Comparison of ENCODE assay signal across 1 cellular context in the genomic region with DNA sequence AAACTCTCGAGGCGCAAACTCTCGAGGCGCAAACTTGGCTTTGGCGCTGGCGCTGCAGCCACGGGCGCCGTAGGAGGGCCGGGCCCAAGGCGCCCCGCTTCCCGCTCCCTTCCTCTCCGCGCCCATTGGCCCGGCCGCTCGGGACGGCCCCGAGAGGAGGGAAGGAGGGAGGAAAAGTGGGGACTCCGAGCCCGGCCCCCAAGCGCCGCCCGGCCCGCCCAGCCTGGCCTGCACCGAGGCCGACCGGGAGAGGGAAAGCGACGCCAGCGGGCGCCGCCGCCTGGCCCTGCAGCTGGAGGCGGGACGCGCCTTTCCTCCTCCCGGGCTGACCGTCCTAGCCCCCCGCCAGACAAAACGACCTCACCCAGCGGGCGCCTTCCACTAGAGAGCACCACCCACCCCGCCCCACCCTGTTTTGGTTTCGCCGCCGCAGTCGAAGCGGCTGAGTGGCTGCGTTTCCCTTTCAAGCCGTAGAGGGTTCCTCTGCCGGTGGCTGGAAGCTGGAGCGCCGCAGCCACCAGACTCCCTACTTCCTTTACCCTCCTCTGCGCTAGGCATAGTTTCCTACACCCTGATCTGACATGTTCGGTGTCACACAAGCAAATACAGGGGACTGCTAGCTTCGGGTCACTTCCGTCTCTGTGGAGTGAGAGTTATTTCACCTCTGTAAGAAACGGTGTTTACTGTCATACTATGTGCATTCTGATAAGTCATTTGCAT.
A peak's percentile ranks its signal among the peaks of the same experiment; 100 is the strongest.
TF ChIP-seq lines count a peak whose summit lies in the region.

A gene with protein sequence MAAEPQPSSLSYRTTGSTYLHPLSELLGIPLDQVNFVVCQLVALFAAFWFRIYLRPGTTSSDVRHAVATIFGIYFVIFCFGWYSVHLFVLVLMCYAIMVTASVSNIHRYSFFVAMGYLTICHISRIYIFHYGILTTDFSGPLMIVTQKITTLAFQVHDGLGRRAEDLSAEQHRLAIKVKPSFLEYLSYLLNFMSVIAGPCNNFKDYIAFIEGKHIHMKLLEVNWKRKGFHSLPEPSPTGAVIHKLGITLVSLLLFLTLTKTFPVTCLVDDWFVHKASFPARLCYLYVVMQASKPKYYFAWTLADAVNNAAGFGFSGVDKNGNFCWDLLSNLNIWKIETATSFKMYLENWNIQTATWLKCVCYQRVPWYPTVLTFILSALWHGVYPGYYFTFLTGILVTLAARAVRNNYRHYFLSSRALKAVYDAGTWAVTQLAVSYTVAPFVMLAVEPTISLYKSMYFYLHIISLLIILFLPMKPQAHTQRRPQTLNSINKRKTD (minus strand): TSS at position 78 of the 720 bp plus-strand sequence. CDS start 235 bp downstream, outside the sequence.

TF ChIP-seq in HepG2, 621 proteins besides CTCF, POLR2A, EP300 and RAD21 (continued from another document and continues in another):
- no peak for TF ChIP-seq SIN3A (IDR thresholded peaks at IDR 0.05; ENCODE audit: borderline replicate concordance, low read depth, low read length)
- no peak for TF ChIP-seq ZNF670 (CRISPR knock-in tag; IDR thresholded peaks at IDR 0.05; ENCODE audit: borderline replicate concordance)
- no peak for TF ChIP-seq U2AF2 (IDR thresholded peaks at IDR 0.05; ENCODE audit: low read depth, low read length)
- peak; percentile 77; the same call in 1 of the 2 replicates for TF ChIP-seq ZNF709 (CRISPR knock-in tag; IDR thresholded peaks at IDR 0.05)
- TF ChIP-seq, protein P1, sequence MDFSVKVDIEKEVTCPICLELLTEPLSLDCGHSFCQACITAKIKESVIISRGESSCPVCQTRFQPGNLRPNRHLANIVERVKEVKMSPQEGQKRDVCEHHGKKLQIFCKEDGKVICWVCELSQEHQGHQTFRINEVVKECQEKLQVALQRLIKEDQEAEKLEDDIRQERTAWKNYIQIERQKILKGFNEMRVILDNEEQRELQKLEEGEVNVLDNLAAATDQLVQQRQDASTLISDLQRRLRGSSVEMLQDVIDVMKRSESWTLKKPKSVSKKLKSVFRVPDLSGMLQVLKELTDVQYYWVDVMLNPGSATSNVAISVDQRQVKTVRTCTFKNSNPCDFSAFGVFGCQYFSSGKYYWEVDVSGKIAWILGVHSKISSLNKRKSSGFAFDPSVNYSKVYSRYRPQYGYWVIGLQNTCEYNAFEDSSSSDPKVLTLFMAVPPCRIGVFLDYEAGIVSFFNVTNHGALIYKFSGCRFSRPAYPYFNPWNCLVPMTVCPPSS (IDR thresholded peaks at IDR 0.05), result no peak
- no peak; the same call in 1 of the 2 replicates for TF ChIP-seq ZNF747 (CRISPR knock-in tag; IDR thresholded peaks at IDR 0.05; ENCODE audit: borderline replicate concordance)
- TF ChIP-seq, protein P2, sequence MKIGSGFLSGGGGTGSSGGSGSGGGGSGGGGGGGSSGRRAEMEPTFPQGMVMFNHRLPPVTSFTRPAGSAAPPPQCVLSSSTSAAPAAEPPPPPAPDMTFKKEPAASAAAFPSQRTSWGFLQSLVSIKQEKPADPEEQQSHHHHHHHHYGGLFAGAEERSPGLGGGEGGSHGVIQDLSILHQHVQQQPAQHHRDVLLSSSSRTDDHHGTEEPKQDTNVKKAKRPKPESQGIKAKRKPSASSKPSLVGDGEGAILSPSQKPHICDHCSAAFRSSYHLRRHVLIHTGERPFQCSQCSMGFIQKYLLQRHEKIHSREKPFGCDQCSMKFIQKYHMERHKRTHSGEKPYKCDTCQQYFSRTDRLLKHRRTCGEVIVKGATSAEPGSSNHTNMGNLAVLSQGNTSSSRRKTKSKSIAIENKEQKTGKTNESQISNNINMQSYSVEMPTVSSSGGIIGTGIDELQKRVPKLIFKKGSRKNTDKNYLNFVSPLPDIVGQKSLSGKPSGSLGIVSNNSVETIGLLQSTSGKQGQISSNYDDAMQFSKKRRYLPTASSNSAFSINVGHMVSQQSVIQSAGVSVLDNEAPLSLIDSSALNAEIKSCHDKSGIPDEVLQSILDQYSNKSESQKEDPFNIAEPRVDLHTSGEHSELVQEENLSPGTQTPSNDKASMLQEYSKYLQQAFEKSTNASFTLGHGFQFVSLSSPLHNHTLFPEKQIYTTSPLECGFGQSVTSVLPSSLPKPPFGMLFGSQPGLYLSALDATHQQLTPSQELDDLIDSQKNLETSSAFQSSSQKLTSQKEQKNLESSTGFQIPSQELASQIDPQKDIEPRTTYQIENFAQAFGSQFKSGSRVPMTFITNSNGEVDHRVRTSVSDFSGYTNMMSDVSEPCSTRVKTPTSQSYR (CRISPR knock-in tag; IDR thresholded peaks at IDR 0.05; ENCODE audit: borderline replicate concordance), result no peak
- TF ChIP-seq POGZ (CRISPR knock-in tag; IDR thresholded peaks at IDR 0.05), result peak; percentile 45; the same call in 1 of the 2 replicates
- no peak for TF ChIP-seq SKI (IDR thresholded peaks at IDR 0.05; ENCODE audit: partially characterized antibody)
- TF ChIP-seq, protein P3, sequence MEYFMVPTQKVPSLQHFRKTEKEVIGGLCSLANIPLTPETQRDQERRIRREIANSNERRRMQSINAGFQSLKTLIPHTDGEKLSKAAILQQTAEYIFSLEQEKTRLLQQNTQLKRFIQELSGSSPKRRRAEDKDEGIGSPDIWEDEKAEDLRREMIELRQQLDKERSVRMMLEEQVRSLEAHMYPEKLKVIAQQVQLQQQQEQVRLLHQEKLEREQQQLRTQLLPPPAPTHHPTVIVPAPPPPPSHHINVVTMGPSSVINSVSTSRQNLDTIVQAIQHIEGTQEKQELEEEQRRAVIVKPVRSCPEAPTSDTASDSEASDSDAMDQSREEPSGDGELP (IDR thresholded peaks at IDR 0.05; ENCODE audit: borderline replicate concordance, low read depth), result no peak
- TF ChIP-seq, protein P4, sequence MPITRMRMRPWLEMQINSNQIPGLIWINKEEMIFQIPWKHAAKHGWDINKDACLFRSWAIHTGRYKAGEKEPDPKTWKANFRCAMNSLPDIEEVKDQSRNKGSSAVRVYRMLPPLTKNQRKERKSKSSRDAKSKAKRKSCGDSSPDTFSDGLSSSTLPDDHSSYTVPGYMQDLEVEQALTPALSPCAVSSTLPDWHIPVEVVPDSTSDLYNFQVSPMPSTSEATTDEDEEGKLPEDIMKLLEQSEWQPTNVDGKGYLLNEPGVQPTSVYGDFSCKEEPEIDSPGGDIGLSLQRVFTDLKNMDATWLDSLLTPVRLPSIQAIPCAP (CRISPR knock-in tag; IDR thresholded peaks at IDR 0.05; ENCODE audit: low read depth), result no peak
- no peak for TF ChIP-seq SOX6 (IDR thresholded peaks at IDR 0.05)
- no peak for TF ChIP-seq SOX6 (CRISPR knock-in tag; IDR thresholded peaks at IDR 0.05)
- no peak for TF ChIP-seq ZNF775 (CRISPR knock-in tag; IDR thresholded peaks at IDR 0.05; ENCODE audit: borderline replicate concordance)
- no peak for TF ChIP-seq SAFB2 (CRISPR knock-in tag; IDR thresholded peaks at IDR 0.05; ENCODE audit: borderline replicate concordance, low read depth)
- no peak for TF ChIP-seq HNRNPH1 (optimal IDR thresholded peaks at IDR 0.05; ENCODE audit: low read depth, low read length)
- no peak; the same call in 1 of the 2 replicates for TF ChIP-seq NFYC (CRISPR knock-in tag; IDR thresholded peaks at IDR 0.05)
- TF ChIP-seq, protein P5, sequence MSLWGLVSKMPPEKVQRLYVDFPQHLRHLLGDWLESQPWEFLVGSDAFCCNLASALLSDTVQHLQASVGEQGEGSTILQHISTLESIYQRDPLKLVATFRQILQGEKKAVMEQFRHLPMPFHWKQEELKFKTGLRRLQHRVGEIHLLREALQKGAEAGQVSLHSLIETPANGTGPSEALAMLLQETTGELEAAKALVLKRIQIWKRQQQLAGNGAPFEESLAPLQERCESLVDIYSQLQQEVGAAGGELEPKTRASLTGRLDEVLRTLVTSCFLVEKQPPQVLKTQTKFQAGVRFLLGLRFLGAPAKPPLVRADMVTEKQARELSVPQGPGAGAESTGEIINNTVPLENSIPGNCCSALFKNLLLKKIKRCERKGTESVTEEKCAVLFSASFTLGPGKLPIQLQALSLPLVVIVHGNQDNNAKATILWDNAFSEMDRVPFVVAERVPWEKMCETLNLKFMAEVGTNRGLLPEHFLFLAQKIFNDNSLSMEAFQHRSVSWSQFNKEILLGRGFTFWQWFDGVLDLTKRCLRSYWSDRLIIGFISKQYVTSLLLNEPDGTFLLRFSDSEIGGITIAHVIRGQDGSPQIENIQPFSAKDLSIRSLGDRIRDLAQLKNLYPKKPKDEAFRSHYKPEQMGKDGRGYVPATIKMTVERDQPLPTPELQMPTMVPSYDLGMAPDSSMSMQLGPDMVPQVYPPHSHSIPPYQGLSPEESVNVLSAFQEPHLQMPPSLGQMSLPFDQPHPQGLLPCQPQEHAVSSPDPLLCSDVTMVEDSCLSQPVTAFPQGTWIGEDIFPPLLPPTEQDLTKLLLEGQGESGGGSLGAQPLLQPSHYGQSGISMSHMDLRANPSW (CRISPR knock-in tag; IDR thresholded peaks at IDR 0.05; ENCODE audit: borderline replicate concordance), result no peak
- TF ChIP-seq HDAC6 (IDR thresholded peaks at IDR 0.05; ENCODE audit: low read depth, low read length), result no peak
- no peak for TF ChIP-seq SCMH1 (CRISPR knock-in tag; IDR thresholded peaks at IDR 0.05; ENCODE audit: borderline replicate concordance)
- TF ChIP-seq, protein P6, sequence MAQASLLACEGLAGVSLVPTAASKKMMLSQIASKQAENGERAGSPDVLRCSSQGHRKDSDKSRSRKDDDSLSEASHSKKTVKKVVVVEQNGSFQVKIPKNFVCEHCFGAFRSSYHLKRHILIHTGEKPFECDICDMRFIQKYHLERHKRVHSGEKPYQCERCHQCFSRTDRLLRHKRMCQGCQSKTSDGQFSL (CRISPR knock-in tag; IDR thresholded peaks at IDR 0.05), result no peak
- TF ChIP-seq ZFP62 (CRISPR knock-in tag; IDR thresholded peaks at IDR 0.05), result no peak
- TF ChIP-seq ZFX (CRISPR knock-in tag; IDR thresholded peaks at IDR 0.05; ENCODE audit: low read depth), result peak; percentile 67
- TF ChIP-seq HMGA1 (CRISPR knock-in tag; conservative IDR thresholded peaks at IDR 0.05), result no peak
- no peak for TF ChIP-seq ZNF589 (CRISPR knock-in tag; conservative IDR thresholded peaks at IDR 0.05)
- TF ChIP-seq ZC3H13 (CRISPR knock-in tag; IDR thresholded peaks at IDR 0.05), result no peak
- TF ChIP-seq ZNF75D (CRISPR knock-in tag; IDR thresholded peaks at IDR 0.05; ENCODE audit: borderline replicate concordance), result no peak
- no peak for TF ChIP-seq MAFK (conservative IDR thresholded peaks at IDR 0.05 in 1 of 2, IDR thresholded peaks at IDR 0.05 in 1 of 2; ENCODE audit: low read length in 2 of 2)
- TF ChIP-seq ATF7 (IDR thresholded peaks at IDR 0.05), result no peak
- TF ChIP-seq ATF7 (CRISPR knock-in tag; IDR thresholded peaks at IDR 0.05), result no peak
- TF ChIP-seq, protein P7, sequence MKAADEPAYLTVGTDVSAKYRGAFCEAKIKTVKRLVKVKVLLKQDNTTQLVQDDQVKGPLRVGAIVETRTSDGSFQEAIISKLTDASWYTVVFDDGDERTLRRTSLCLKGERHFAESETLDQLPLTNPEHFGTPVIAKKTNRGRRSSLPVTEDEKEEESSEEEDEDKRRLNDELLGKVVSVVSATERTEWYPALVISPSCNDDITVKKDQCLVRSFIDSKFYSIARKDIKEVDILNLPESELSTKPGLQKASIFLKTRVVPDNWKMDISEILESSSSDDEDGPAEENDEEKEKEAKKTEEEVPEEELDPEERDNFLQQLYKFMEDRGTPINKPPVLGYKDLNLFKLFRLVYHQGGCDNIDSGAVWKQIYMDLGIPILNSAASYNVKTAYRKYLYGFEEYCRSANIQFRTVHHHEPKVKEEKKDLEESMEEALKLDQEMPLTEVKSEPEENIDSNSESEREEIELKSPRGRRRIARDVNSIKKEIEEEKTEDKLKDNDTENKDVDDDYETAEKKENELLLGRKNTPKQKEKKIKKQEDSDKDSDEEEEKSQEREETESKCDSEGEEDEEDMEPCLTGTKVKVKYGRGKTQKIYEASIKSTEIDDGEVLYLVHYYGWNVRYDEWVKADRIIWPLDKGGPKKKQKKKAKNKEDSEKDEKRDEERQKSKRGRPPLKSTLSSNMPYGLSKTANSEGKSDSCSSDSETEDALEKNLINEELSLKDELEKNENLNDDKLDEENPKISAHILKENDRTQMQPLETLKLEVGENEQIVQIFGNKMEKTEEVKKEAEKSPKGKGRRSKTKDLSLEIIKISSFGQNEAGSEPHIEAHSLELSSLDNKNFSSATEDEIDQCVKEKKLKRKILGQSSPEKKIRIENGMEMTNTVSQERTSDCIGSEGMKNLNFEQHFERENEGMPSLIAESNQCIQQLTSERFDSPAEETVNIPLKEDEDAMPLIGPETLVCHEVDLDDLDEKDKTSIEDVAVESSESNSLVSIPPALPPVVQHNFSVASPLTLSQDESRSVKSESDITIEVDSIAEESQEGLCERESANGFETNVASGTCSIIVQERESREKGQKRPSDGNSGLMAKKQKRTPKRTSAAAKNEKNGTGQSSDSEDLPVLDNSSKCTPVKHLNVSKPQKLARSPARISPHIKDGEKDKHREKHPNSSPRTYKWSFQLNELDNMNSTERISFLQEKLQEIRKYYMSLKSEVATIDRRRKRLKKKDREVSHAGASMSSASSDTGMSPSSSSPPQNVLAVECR (CRISPR knock-in tag; IDR thresholded peaks at IDR 0.05; ENCODE audit: borderline replicate concordance), result peak; percentile 55; the same call in 1 of the 2 replicates
- TF ChIP-seq ELF1 (CRISPR knock-in tag; IDR thresholded peaks at IDR 0.05), result no peak
- TF ChIP-seq ZSCAN9 (CRISPR knock-in tag; IDR thresholded peaks at IDR 0.05; ENCODE audit: borderline replicate concordance), result no peak
- no peak for TF ChIP-seq ZNF496 (CRISPR knock-in tag; IDR thresholded peaks at IDR 0.05; ENCODE audit: insufficient replicate concordance)
- TF ChIP-seq GATAD1 (CRISPR knock-in tag; IDR thresholded peaks at IDR 0.05), result no peak
- TF ChIP-seq SP5 (CRISPR knock-in tag; IDR thresholded peaks at IDR 0.05; ENCODE audit: borderline replicate concordance, low read depth), result no peak
- no peak for TF ChIP-seq MZF1 (CRISPR knock-in tag; IDR thresholded peaks at IDR 0.05; ENCODE audit: borderline replicate concordance)
- TF ChIP-seq, protein P8, sequence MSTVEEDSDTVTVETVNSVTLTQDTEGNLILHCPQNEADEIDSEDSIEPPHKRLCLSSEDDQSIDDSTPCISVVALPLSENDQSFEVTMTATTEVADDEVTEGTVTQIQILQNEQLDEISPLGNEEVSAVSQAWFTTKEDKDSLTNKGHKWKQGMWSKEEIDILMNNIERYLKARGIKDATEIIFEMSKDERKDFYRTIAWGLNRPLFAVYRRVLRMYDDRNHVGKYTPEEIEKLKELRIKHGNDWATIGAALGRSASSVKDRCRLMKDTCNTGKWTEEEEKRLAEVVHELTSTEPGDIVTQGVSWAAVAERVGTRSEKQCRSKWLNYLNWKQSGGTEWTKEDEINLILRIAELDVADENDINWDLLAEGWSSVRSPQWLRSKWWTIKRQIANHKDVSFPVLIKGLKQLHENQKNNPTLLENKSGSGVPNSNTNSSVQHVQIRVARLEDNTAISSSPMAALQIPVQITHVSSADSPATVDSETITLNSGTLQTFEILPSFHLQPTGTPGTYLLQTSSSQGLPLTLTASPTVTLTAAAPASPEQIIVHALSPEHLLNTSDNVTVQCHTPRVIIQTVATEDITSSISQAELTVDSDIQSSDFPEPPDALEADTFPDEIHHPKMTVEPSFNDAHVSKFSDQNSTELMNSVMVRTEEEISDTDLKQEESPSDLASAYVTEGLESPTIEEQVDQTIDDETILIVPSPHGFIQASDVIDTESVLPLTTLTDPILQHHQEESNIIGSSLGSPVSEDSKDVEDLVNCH (CRISPR knock-in tag; IDR thresholded peaks at IDR 0.05), result no peak
- no peak for TF ChIP-seq SUZ12 (IDR thresholded peaks at IDR 0.05; ENCODE audit: low read depth, low read length)
- 0 out of 2 replicates have a peak, but pooled peaks have one; percentile 72 for TF ChIP-seq SRY (CRISPR knock-in tag; IDR thresholded peaks at IDR 0.05)
- TF ChIP-seq ZNF841 (CRISPR knock-in tag; IDR thresholded peaks at IDR 0.05; ENCODE audit: borderline replicate concordance), result no peak
- TF ChIP-seq FOXA3 (CRISPR knock-in tag; IDR thresholded peaks at IDR 0.05), result no peak
- no peak for TF ChIP-seq NCOR1 (IDR thresholded peaks at IDR 0.05; ENCODE audit: borderline replicate concordance, low read length)
- TF ChIP-seq ZNF777 (CRISPR knock-in tag; IDR thresholded peaks at IDR 0.05), result peak; percentile 64
- no peak for TF ChIP-seq ZNF468 (CRISPR knock-in tag; IDR thresholded peaks at IDR 0.05)
